8 cellular contexts compared by ENCODE assay signal in genomic region chr3:23944007-23944760, GRCh38. TPM values are rescaled to one million over a fixed set of nuclear protein-coding genes. Genes with fewer than 3 reads are reported as not detected.
DNase-seq lines count a peak whose midpoint lies in the region; ATAC-seq and TF ChIP-seq lines count a peak whose summit lies in the region.

No MANE protein-coding gene starts in this region.

- peaks cover 32% of the 10 kb centered on the region for H4K20me1 ChIP-seq in smooth muscle cell (ENCODE audit: low read depth)

- CTCF ChIA-PET in T-cell (lab: Charles Lee): interaction anchor here (0.6 to 1.7 kb wide), 3 partner anchors 25 to 1839 kb away, joined by 3 to 8 read pairs (median 7); partner anchors contain the start of genes NGLY1 (in 1 of the 2), NKIRAS1 (in 1 of the 2) and RPL15 (in 1 of the 2)

- H3K27ac ChIP-seq in gastroesophageal sphincter (peak overlapping the region; percentile 90 to 100 (median 100)), smooth muscle cell (ENCODE audit: low read depth) (no peak overlapping the region)

- peak overlapping the region; percentile 78 to 82 (median 80) for H3K4me3 Mint-ChIP-seq in T-cell

- TF ChIP-seq POLR2A in gastroesophageal sphincter (IDR thresholded peaks at IDR 0.05): no peak

- no peaks in the 10 kb centered on the region for H3K36me3 ChIP-seq in gastroesophageal sphincter
- no peaks in the 10 kb centered on the region for H3K36me3 ChIP-seq in smooth muscle cell (ENCODE audit: low read depth)

- POLR2A ChIA-PET in T-cell (lab: Charles Lee): interaction anchor here (0.5 to 2.1 kb wide), 6 partner anchors 24 to 1913 kb away, joined by 3 to 15 read pairs (median 4); partner anchors contain the start of genes NKIRAS1 (in 2 of the 2) and RPL15 (in 2 of the 2)

- DNase-seq in DMS 273 (lab: John Stamatoyannopoulos, UW; ENCODE audit: unreplicated experiment) (peak; percentile 41), DMS 273 treated with DMSO at 0.1 percent for 48 hours (lab: John Stamatoyannopoulos, UW) (no peak), T-cell (no peak), smooth muscle cell (lab: John Stamatoyannopoulos, UW; ENCODE audit: unreplicated experiment) (no peak), hepatic stellate cell (ENCODE audit: low spot score) (no peak), 8988T (no peak), COLO668 (lab: John Stamatoyannopoulos, UW; ENCODE audit: unreplicated experiment) (no peak)

- TF ChIP-seq CTCF in gastroesophageal sphincter (IDR thresholded peaks at IDR 0.05) (no peak), smooth muscle cell (IDR thresholded peaks at IDR 0.05; ENCODE audit: borderline replicate concordance, insufficient read depth, poor library complexity, severe bottlenecking) (no peak)

- H2AFZ ChIP-seq in smooth muscle cell (ENCODE audit: low read depth): peak overlapping the region; percentile 94

- peaks cover 27 to 36% (median 32%) of the 10 kb centered on the region in 3 donors for H3K4me1 Mint-ChIP-seq in T-cell

- WGBS in gastroesophageal sphincter (ENCODE audit: low coverage in 1 of 2), 2 donors: 10 to 17% methylated on average over 13 of the region's 13 CpGs
- WGBS in smooth muscle cell (ENCODE audit: low lambda C conversion rate): 6% methylated on average over 13 of the region's 13 CpGs

- H3F3A ChIP-seq in smooth muscle cell (ENCODE audit: low read depth): peaks cover 14% of the 10 kb centered on the region

- no peaks in the 10 kb centered on the region for H3K27me3 Mint-ChIP-seq in T-cell

- H3K9me3 ChIP-seq in gastroesophageal sphincter: no peaks in the 10 kb centered on the region
- no peaks in the 10 kb centered on the region for H3K9me3 ChIP-seq in smooth muscle cell (replicated peaks; ENCODE audit: low read depth)

- TF ChIP-seq EP300 in gastroesophageal sphincter (IDR thresholded peaks at IDR 0.05): no peak

- H3K4me2 ChIP-seq in smooth muscle cell: peak overlapping the region; percentile 96

- ATAC-seq in T-cell (replicated peaks in 1 of 4): no peak
- no peak for ATAC-seq in gastroesophageal sphincter

- H3K4me1 ChIP-seq in gastroesophageal sphincter: peaks cover 0 to 39% (median 7%) of the 10 kb centered on the region in 3 donors
- peaks cover 11% of the 10 kb centered on the region for H3K4me1 ChIP-seq in smooth muscle cell (ENCODE audit: low read depth)

- peak overlapping the region; percentile 89 for H3K9ac ChIP-seq in smooth muscle cell (ENCODE audit: low read depth)

- peak overlapping the region; percentile 78 to 81 for H3K27ac Mint-ChIP-seq in T-cell

- H3K27me3 ChIP-seq in gastroesophageal sphincter (no peaks in the 10 kb centered on the region), smooth muscle cell (ENCODE audit: low read depth) (no peaks in the 10 kb centered on the region)

- peaks cover 9% of the 10 kb centered on the region for H3K36me3 Mint-ChIP-seq in T-cell

- peaks cover 23% of the 10 kb centered on the region for H3K79me2 ChIP-seq in smooth muscle cell (ENCODE audit: low read depth)

- H3K9me3 Mint-ChIP-seq in T-cell: no peaks in the 10 kb centered on the region

- H3K4me3 ChIP-seq in gastroesophageal sphincter (peak overlapping the region; percentile 65 to 95), smooth muscle cell (peak overlapping the region; percentile 77)

RNA-seq across cellular contexts. Expression of gene NR1D2, which starts 0.9 kb away (rescaled TPM):
- total RNA-seq in T-cell (10 to 100 TPM; 44.4 to 96.7 (median 51.7) TPM), gastroesophageal sphincter (10 to 100 TPM; 36.9 to 52.1 (median 41.5) TPM), smooth muscle cell (34.0 and 37.8 TPM in 2 replicates)
- polyA plus RNA-seq in smooth muscle cell: 11.7 and 12.1 TPM in 2 replicates

RNA-seq across cellular contexts. Expression of gene RPL15, which starts 27.3 kb away (rescaled TPM):
- total RNA-seq in T-cell (1,000 to 10,000 TPM; 1,997 to 2,171 (median 2,116) TPM), gastroesophageal sphincter (1,000 to 10,000 TPM; 2,085 to 2,928 (median 2,309) TPM), smooth muscle cell (2,505 and 2,593 TPM in 2 replicates)
- polyA plus RNA-seq in smooth muscle cell: 1,471 and 1,491 TPM in 2 replicates

RNA-seq across cellular contexts. Expression of gene NKIRAS1, which starts 27.4 kb away (rescaled TPM):
- total RNA-seq in T-cell: 1 to 10 TPM; 2.2 to 4.1 (median 3.6) TPM
- total RNA-seq in gastroesophageal sphincter: 10 to 100 TPM; 18.8 to 29.9 (median 25.5) TPM
- total RNA-seq in smooth muscle cell: 15.5 and 17.1 TPM in 2 replicates
- polyA plus RNA-seq in smooth muscle cell: 14.9 and 15.3 TPM in 2 replicates
